In genomic region chr4:86508436-86508835, GRCh38 we compare ENCODE assay signal across 13 cellular contexts.
A peak's percentile ranks its signal among the peaks of the same experiment; 100 is the strongest.
DNase-seq lines count a peak whose midpoint lies in the region; ATAC-seq and TF ChIP-seq lines count a peak whose summit lies in the region.
"Had no signal": no experiment of that assay in that cellular context is flagged by ENCODE, and none has a peak within 500 bp of the region (broad histone marks: within the 10 kb centered on the region; RNA-seq: fewer than 3 reads in every experiment).

No MANE protein-coding gene starts in this region.

- intact Hi-C loops in left ventricle myocardium inferior (cut with micrococcal nuclease), result no loop called here
- intact Hi-C loops in heart left ventricle (cut with DNase I), result no loop called here

- DNase-seq in left ventricle myocardium inferior (no peak), heart left ventricle (no peak), fibroblast of villous mesenchyme (ENCODE audit: low read depth) (peak; percentile 51), NOMO-1 (lab: John Stamatoyannopoulos, UW; ENCODE audit: unreplicated experiment in 2 of 2) (no peak), ureter (ENCODE audit: low spot score) (no peak)
- DNase-seq: activated CD4-positive, alpha-beta T cell treated with anti-CD3 and anti-CD28 coated beads, Interleukin-2, amount 50 U/mL, for 4 hours; activated naive CD4-positive, alpha-beta T cell treated with anti-CD3 and anti-CD28 coated beads for 36 hours; NCI-H510A treated with DMSO at 0.1 percent for 48 hours; small intestine; SW 1271 had no signal

- peaks cover 8% of the 10 kb centered on the region for H3K4me1 ChIP-seq in left ventricle myocardium inferior
- peaks cover 0 to 8% (median 0%) of the 10 kb centered on the region in 12 donors for H3K4me1 ChIP-seq in heart left ventricle

- TF ChIP-seq POLR2A in heart left ventricle (IDR thresholded peaks at IDR 0.05), result no peak

- 42 to 58% (median 53%) methylated on average over 3 of the region's 3 CpGs for WGBS in heart left ventricle, 4 donors

- H3K9me3 ChIP-seq in left ventricle myocardium inferior (replicated peaks), result no peaks in the 10 kb centered on the region
- no peaks in the 10 kb centered on the region for H3K9me3 ChIP-seq in heart left ventricle

- H3K4me3 ChIP-seq in left ventricle myocardium inferior (peak overlapping the region; percentile 24), heart left ventricle (peak overlapping the region in 6 of 12 donors; percentile 4 to 23 (median 14)), fibroblast of villous mesenchyme (ENCODE audit: low read depth, low read length) (peak overlapping the region; percentile 30)

- H3K27ac ChIP-seq in left ventricle myocardium inferior (replicated peaks) (peak overlapping the region; percentile 21), heart left ventricle (peak overlapping the region in 4 of 12 donors; percentile 0 to 40 (median 16))

- H3K36me3 ChIP-seq in left ventricle myocardium inferior (no peaks in the 10 kb centered on the region), heart left ventricle (no peaks in the 10 kb centered on the region)

- ATAC-seq in heart left ventricle (no peak), SK-N-SH treated with all-trans-retinoic acid at 6 μM for 48 hours (peak; percentile 95), GM21737 (IDR thresholded peaks at IDR 0.05; ENCODE audit: unreplicated experiment) (no peak), HG02852 (IDR thresholded peaks at IDR 0.05; ENCODE audit: unreplicated experiment) (no peak)

- no peaks in the 10 kb centered on the region for H3K27me3 ChIP-seq in left ventricle myocardium inferior (ENCODE audit: low read depth)
- H3K27me3 ChIP-seq in heart left ventricle, result no peaks in the 10 kb centered on the region

- TF ChIP-seq CTCF in left ventricle myocardium inferior (IDR thresholded peaks at IDR 0.05; ENCODE audit: borderline replicate concordance), result no peak
- no peak for TF ChIP-seq CTCF in heart left ventricle (IDR thresholded peaks at IDR 0.05)
- TF ChIP-seq CTCF in fibroblast of villous mesenchyme (IDR thresholded peaks at IDR 0.05; ENCODE audit: insufficient read depth, low read depth, low read length), result no peak

TF ChIP-seq in SK-N-SH treated with all-trans-retinoic acid at 6 μM for 48 hours, 23 proteins besides CTCF, POLR2A, EP300 and RAD21:
- no peak for TF ChIP-seq CSDC2 (CRISPR knock-in tag; IDR thresholded peaks at IDR 0.05)
- TF ChIP-seq ZC3H10 (CRISPR knock-in tag; IDR thresholded peaks at IDR 0.05), result no peak
- no peak for TF ChIP-seq TSHZ2 (CRISPR knock-in tag; IDR thresholded peaks at IDR 0.05)
- TF ChIP-seq ZNF565 (CRISPR knock-in tag; conservative IDR thresholded peaks at IDR 0.05; ENCODE audit: low read depth), result no peak
- TF ChIP-seq RARB (CRISPR knock-in tag; IDR thresholded peaks at IDR 0.05), result no peak
- TF ChIP-seq, protein P1, sequence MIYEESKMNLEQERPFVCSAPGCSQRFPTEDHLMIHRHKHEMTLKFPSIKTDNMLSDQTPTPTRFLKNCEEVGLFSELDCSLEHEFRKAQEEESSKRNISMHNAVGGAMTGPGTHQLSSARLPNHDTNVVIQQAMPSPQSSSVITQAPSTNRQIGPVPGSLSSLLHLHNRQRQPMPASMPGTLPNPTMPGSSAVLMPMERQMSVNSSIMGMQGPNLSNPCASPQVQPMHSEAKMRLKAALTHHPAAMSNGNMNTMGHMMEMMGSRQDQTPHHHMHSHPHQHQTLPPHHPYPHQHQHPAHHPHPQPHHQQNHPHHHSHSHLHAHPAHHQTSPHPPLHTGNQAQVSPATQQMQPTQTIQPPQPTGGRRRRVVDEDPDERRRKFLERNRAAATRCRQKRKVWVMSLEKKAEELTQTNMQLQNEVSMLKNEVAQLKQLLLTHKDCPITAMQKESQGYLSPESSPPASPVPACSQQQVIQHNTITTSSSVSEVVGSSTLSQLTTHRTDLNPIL (CRISPR knock-in tag; IDR thresholded peaks at IDR 0.05; ENCODE audit: low read depth), result no peak
